Comparison of ENCODE assay signal across 1 cellular context in the genomic region with DNA sequence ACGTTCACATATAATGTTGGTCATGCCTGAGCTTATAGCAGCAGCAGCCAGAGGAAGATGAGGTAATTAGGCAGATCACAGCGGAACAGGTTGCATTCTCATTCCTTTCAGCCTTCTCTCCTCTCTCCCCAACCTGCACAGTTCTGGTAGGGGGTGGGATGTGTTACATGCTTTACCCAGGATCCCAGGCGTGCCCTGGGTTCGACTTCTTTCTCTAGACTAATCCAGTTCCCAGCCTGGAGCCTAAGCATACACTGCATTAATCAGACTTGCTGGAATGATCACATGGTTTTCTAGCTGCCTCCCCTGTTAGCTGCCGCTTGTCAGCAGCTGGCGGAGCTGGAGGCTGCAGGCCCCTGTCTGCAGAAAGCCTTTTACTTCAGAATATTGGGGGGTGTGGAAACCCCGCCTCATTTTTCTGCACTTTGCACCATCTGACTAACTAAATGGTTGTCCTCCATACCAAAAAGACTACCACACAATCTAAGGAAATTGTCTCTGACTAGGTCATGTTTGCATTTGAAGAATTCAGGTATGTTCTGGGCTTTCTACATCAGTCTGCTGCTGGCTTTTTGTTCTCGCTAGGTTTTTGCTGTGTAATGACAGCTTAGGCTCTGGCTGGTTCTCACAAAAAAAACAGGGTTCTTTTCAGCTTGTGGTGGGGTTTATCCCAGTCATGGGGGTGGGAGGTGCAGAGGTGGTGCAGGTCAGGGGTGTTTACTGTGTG.
TF ChIP-seq lines count a peak whose summit lies in the region.

No MANE protein-coding gene starts in this region.

TF ChIP-seq in SK-N-SH, 30 proteins besides CTCF, POLR2A, EP300 and RAD21:
- TF ChIP-seq, protein P1, sequence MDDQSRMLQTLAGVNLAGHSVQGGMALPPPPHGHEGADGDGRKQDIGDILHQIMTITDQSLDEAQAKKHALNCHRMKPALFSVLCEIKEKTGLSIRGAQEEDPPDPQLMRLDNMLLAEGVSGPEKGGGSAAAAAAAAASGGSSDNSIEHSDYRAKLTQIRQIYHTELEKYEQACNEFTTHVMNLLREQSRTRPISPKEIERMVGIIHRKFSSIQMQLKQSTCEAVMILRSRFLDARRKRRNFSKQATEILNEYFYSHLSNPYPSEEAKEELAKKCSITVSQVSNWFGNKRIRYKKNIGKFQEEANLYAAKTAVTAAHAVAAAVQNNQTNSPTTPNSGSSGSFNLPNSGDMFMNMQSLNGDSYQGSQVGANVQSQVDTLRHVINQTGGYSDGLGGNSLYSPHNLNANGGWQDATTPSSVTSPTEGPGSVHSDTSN (IDR thresholded peaks at IDR 0.05) = no peak
- TF ChIP-seq MXI1 (IDR thresholded peaks at IDR 0.05; ENCODE audit: low read depth, low read length) = peak; percentile 56; the same call in 1 of the 2 replicates
